Comparison of ENCODE assay signal across 13 cellular contexts in genomic region chr1:37035014-37035686, GRCh38. TPM values are rescaled to one million over a fixed set of nuclear protein-coding genes. Genes with fewer than 3 reads are reported as not detected.
A peak's percentile ranks its signal among the peaks of the same experiment; 100 is the strongest.
DNase-seq lines count a peak whose midpoint lies in the region; ATAC-seq, FAIRE-seq and TF ChIP-seq lines count a peak whose summit lies in the region.
"Had no signal": no experiment of that assay in that cellular context is flagged by ENCODE, and none has a peak within 500 bp of the region (broad histone marks: within the 10 kb centered on the region; RNA-seq: fewer than 3 reads in every experiment).

No MANE protein-coding gene starts in this region.

- ATAC-seq in PC-3: no peak
- ATAC-seq: lower lobe of right lung had no signal

- H3K4me2 ChIP-seq in neural progenitor cell: peak overlapping the region; percentile 88
- H3K4me2 ChIP-seq in PC-3 (ENCODE audit: low read length): no peak overlapping the region

- H3K79me2 ChIP-seq in neural progenitor cell (ENCODE audit: low read depth) (no peaks in the 10 kb centered on the region), PC-3 (ENCODE audit: low read length) (no peaks in the 10 kb centered on the region)

- H3K9me3 ChIP-seq in neural progenitor cell (ENCODE audit: low read depth): no peaks in the 10 kb centered on the region
- no peaks in the 10 kb centered on the region for H3K9me3 ChIP-seq in PC-3 (ENCODE audit: low read length)
- H3K9me3 ChIP-seq: lower lobe of right lung had no signal

- BruUV-seq in PC-3 (replicated peaks; lab: Mats Ljungman, UMichigan): no TSS peak

- H3K36me3 ChIP-seq in neural progenitor cell (no peaks in the 10 kb centered on the region), PC-3 (ENCODE audit: low read depth, low read length) (no peaks in the 10 kb centered on the region)
- H3K36me3 ChIP-seq: lower lobe of right lung had no signal

- H3F3A ChIP-seq in neural progenitor cell (ENCODE audit: low read depth): peaks cover 47% of the 10 kb centered on the region
- H3F3A ChIP-seq in PC-3 (ENCODE audit: low read length, unreplicated experiment): no peaks in the 10 kb centered on the region

- peak overlapping the region; percentile 56 for H3K4me3 ChIP-seq in neural progenitor cell
- H3K4me3 ChIP-seq in PC-3 (ENCODE audit: low read length): no peak overlapping the region
- H3K4me3 ChIP-seq: lower lobe of right lung had no signal

- H3K9ac ChIP-seq in neural progenitor cell (no peak overlapping the region), PC-3 (ENCODE audit: low read length) (no peak overlapping the region)

- H3K36me3 Mint-ChIP-seq in IgD-negative memory B cell (no peaks in the 10 kb centered on the region), neural progenitor cell (no peaks in the 10 kb centered on the region)

- POLR2A ChIA-PET in PC-3 (lab: Charles Lee; ENCODE audit: unreplicated experiment): no interaction called here

- H3K9me3 Mint-ChIP-seq in IgD-negative memory B cell (peaks cover 0 to 1% (median 0%) of the 10 kb centered on the region in 3 donors), neural progenitor cell (peaks cover 3% of the 10 kb centered on the region)

- no peaks in the 10 kb centered on the region for H3K9me2 ChIP-seq in PC-3 (replicated peaks; ENCODE audit: low read length)

- intact Hi-C loops in PC-3 (cut with micrococcal nuclease): no loop called here

- H2AFZ ChIP-seq in neural progenitor cell (replicated peaks): no peak overlapping the region
- H2AFZ ChIP-seq in PC-3 (ENCODE audit: low read length): no peak overlapping the region

- CTCF ChIA-PET in PC-3 (lab: Charles Lee): no interaction called here

- H4K20me1 ChIP-seq in neural progenitor cell (ENCODE audit: low read depth) (peaks cover 47% of the 10 kb centered on the region), PC-3 (ENCODE audit: low read length) (no peaks in the 10 kb centered on the region)

- DNase-seq in NCI-H146 (lab: John Stamatoyannopoulos, UW) (peak; percentile 25), NCI-H146 treated with DMSO at 0.1 percent for 48 hours (lab: John Stamatoyannopoulos, UW; ENCODE audit: unreplicated experiment) (no peak), ecto neural progenitor cell (ENCODE audit: low spot score) (peak; percentile 58), neural progenitor cell (ENCODE audit: low spot score) (peak; percentile 34), GM12892 (ENCODE audit: insufficient read length) (no peak), PC-3 (no peak), NCI-H1436 treated with DMSO at 0.1 percent for 48 hours (lab: John Stamatoyannopoulos, UW) (no peak)
- DNase-seq: activated CD8-positive, alpha-beta memory T cell treated with anti-CD3 and anti-CD28 coated beads, Interleukin-2, amount 50 U/mL, for 48 hours; lower lobe of right lung; occipital lobe had no signal

- TF ChIP-seq CTCF in neural progenitor cell (IDR thresholded peaks at IDR 0.05) (no peak), PC-3 (conservative IDR thresholded peaks at IDR 0.05; ENCODE audit: low read depth, low read length) (no peak)

- H3K4me1 Mint-ChIP-seq in IgD-negative memory B cell (peaks cover 17 to 26% (median 21%) of the 10 kb centered on the region in 3 donors), neural progenitor cell (peaks cover 59% of the 10 kb centered on the region)

- no peak for FAIRE-seq in GM12892 (lab: Jason Lieb, UNC)

- H3K4me3 Mint-ChIP-seq in IgD-negative memory B cell (peak overlapping the region; percentile 25 to 87 (median 49)), neural progenitor cell (peak overlapping the region; percentile 80)

- H3K27ac ChIP-seq in neural progenitor cell (no peak overlapping the region), PC-3 (ENCODE audit: low read length) (no peak overlapping the region)
- H3K27ac ChIP-seq: lower lobe of right lung had no signal

- H3K27me3 ChIP-seq in neural progenitor cell (peaks cover 76% of the 10 kb centered on the region), PC-3 (ENCODE audit: low read length) (peaks cover 90% of the 10 kb centered on the region)

- peaks cover 57% of the 10 kb centered on the region for H3K27me3 Mint-ChIP-seq in IgD-negative memory B cell
- peaks cover 57% of the 10 kb centered on the region for H3K27me3 Mint-ChIP-seq in neural progenitor cell (ENCODE audit: insufficient read depth, low read depth)

- no peak overlapping the region for H3K27ac Mint-ChIP-seq in IgD-negative memory B cell
- H3K27ac Mint-ChIP-seq in neural progenitor cell: no peak overlapping the region

- TF ChIP-seq POLR2A in GM12892 (IDR thresholded peaks at IDR 0.05; ENCODE audit: low read depth, low read length): no peak

- peaks cover 86% of the 10 kb centered on the region for H3K4me1 ChIP-seq in neural progenitor cell
- no peaks in the 10 kb centered on the region for H3K4me1 ChIP-seq in PC-3 (ENCODE audit: insufficient read depth, low read length)

RNA-seq across cellular contexts. Expression of gene GRIK3, which starts 0.8 kb away (rescaled TPM):
- polyA plus RNA-seq in IgD-negative memory B cell: 0.56 TPM
- 1.7 and 3.0 TPM in 2 replicates for total RNA-seq in neural progenitor cell (ENCODE audit: low replicate concordance)
- not detected for polyA plus RNA-seq in GM12892 (2012; ENCODE audit: missing spikeins)
- not detected in 2 replicates for total RNA-seq in PC-3 (2014; rRNA removed)
- total RNA-seq: A172, SK-MEL-5 had no signal

Comparison
In these comparisons a context has a peak if more than half of its experiments do, and no peak if none do; other contexts are left out.
1. DNase-seq: peak in NCI-H146 (single experiment), ecto neural progenitor cell (single experiment) and neural progenitor cell (single experiment); none in NCI-H146 treated with DMSO at 0.1 percent for 48 hours (single experiment), GM12892 (single experiment), PC-3 (single experiment) and NCI-H1436 treated with DMSO at 0.1 percent for 48 hours (single experiment).